13 cellular contexts compared by ENCODE assay signal in genomic region chr14:87522575-87522974, GRCh38.
DNase-seq lines count a peak whose midpoint lies in the region; ATAC-seq, FAIRE-seq and TF ChIP-seq lines count a peak whose summit lies in the region.
"Had no signal": no experiment of that assay in that cellular context is flagged by ENCODE, and none has a peak within 500 bp of the region (broad histone marks: within the 10 kb centered on the region; RNA-seq: fewer than 3 reads in every experiment).

No MANE protein-coding gene starts in this region.

- H3K4me1 Mint-ChIP-seq in MCF 10A (ENCODE audit: insufficient read depth, unreplicated experiment) = peaks cover 5% of the 10 kb centered on the region

- H3K4ac ChIP-seq in H1 (replicated peaks; ENCODE audit: insufficient read length, low read depth, low read length) = no peak overlapping the region

- H3K27me3 ChIP-seq in breast epithelium (no peaks in the 10 kb centered on the region), H1 (replicated peaks in 1 of 4; ENCODE audit: control insufficient read depth in 3 of 4, extremely low read depth in 1 of 4, insufficient read depth in 3 of 4, low read length in 3 of 4) (no peaks in the 10 kb centered on the region)

- POLR2A ChIA-PET in MCF 10A (lab: Yijun Ruan, JAX) (no interaction called here), H1 (lab: Charles Lee; ENCODE audit: partially characterized antibody) (no interaction called here)

- H2BK120ac ChIP-seq in H1 (replicated peaks; ENCODE audit: low read depth, low read length) = no peak overlapping the region

- H3K27ac Mint-ChIP-seq in MCF 10A (ENCODE audit: low read depth, unreplicated experiment) = no peak overlapping the region
- H3K27ac Mint-ChIP-seq: activated T-cell treated with anti-CD3 and anti-CD28 coated beads, Interleukin-2, amount 50 U/mL, for 72 hours; progenitor cell of endocrine pancreas had no signal

- no peaks in the 10 kb centered on the region for H3K27me3 Mint-ChIP-seq in MCF 10A (ENCODE audit: insufficient read depth, unreplicated experiment)
- H3K27me3 Mint-ChIP-seq: progenitor cell of endocrine pancreas had no signal

- no peaks in the 10 kb centered on the region for H4K20me1 ChIP-seq in H1 (replicated peaks in 1 of 2; ENCODE audit: control insufficient read depth in 1 of 2, insufficient read depth in 2 of 2, low read length in 2 of 2)

- intact Hi-C loops in MCF 10A (cut with micrococcal nuclease) (no loop called here), breast epithelium (cut with DNase I; ENCODE audit: low total_unique reads) (no loop called here)

- H3K79me2 ChIP-seq in H1 (ENCODE audit: control insufficient read depth in 1 of 2, insufficient read depth in 2 of 2, low read length in 2 of 2) = no peaks in the 10 kb centered on the region

- no peak overlapping the region for H2BK20ac ChIP-seq in H1 (ENCODE audit: low read length)

- 6% methylated on average over 1 of the region's 1 CpG; no CpG with 5 or more reads in 1 of the 2 experiments for WGBS in H1 (ENCODE audit: extremely low coverage in 1 of 2, insufficient coverage in 1 of 2, insufficient read length in 1 of 2, insufficient replicate concordance in 2 of 2, low coverage in 1 of 2, low lambda C conversion rate in 2 of 2, missing lambda C conversion rate in 1 of 2), 2 experiments

- H3K27ac ChIP-seq in breast epithelium (no peak overlapping the region), H1 (ENCODE audit: low read depth, low read length) (no peak overlapping the region)

- H3K9me3 ChIP-seq in breast epithelium = no peaks in the 10 kb centered on the region
- peaks cover 0 to 7% of the 10 kb centered on the region in 2 experiments; a peak in 1 of 4 replicates for H3K9me3 ChIP-seq in H1 (ENCODE audit: insufficient read depth in 2 of 2, low read depth in 1 of 2, low read length in 1 of 2)

- no peak overlapping the region for H3K56ac ChIP-seq in H1 (replicated peaks; ENCODE audit: insufficient read length, low read depth, low read length)

- DNase-seq in MCF 10A (ENCODE audit: unreplicated experiment) (peak; percentile 51), breast epithelium (ENCODE audit: low spot score in 2 of 2) (no peak), NCI-H510A treated with DMSO at 0.1 percent for 48 hours (lab: John Stamatoyannopoulos, UW) (peak; percentile 46), H1 (ENCODE audit: low read depth in 1 of 2, low spot score in 2 of 2) (peak; percentile 31 to 53), amygdala (lab: John Stamatoyannopoulos, UW) (no peak)
- DNase-seq: activated T-cell treated with anti-CD3 and anti-CD28 coated beads, Interleukin-2, amount 50 U/mL, for 72 hours; NCI-H226; stimulated activated CD4-positive, alpha-beta T cell treated with anti-CD3 and anti-CD28 coated beads, Interleukin-12 subunit alpha, Interleukin-12 subunit beta, amount 100 ng/mL, for 4 hours had no signal

- no peak overlapping the region for H3K23ac ChIP-seq in H1 (ENCODE audit: insufficient read length)

- no peak overlapping the region for H3K14ac ChIP-seq in H1 (ENCODE audit: insufficient read length)

- ATAC-seq in GM21786 (IDR thresholded peaks at IDR 0.05; ENCODE audit: unreplicated experiment) (no peak), GM19463 (IDR thresholded peaks at IDR 0.05; ENCODE audit: unreplicated experiment) (no peak), HG03175 (IDR thresholded peaks at IDR 0.05; ENCODE audit: unreplicated experiment) (no peak)
- ATAC-seq: activated T-cell treated with anti-CD3 and anti-CD28 coated beads, Interleukin-2, amount 50 U/mL, for 72 hours; left lobe of liver had no signal

- peak; percentile 50 to 51 for TF ChIP-seq RAD21 in H1 (IDR thresholded peaks at IDR 0.05 in 1 of 2, conservative IDR thresholded peaks at IDR 0.05 in 1 of 2; ENCODE audit: low read depth in 2 of 2, low read length in 2 of 2)

- TF ChIP-seq CTCF in MCF 10A (IDR thresholded peaks at IDR 0.05; ENCODE audit: unreplicated experiment) = no peak
- no peak for TF ChIP-seq CTCF in breast epithelium (IDR thresholded peaks at IDR 0.05)
- peak in 2 of 3 experiments; percentile 36 to 57; a peak in 3 of 4 replicates for TF ChIP-seq CTCF in H1 (IDR thresholded peaks at IDR 0.05; ENCODE audit: control extremely low read depth in 1 of 3, insufficient read depth in 1 of 3, low read depth in 1 of 3, low read length in 3 of 3)

- H3K9me3 Mint-ChIP-seq in MCF 10A (ENCODE audit: unreplicated experiment) = no peaks in the 10 kb centered on the region

- no peak overlapping the region for H2AFZ ChIP-seq in H1 (ENCODE audit: low read length)

- H3K23me2 ChIP-seq in H1 (ENCODE audit: low read depth, low read length) = no peaks in the 10 kb centered on the region

- no peak overlapping the region for H2BK5ac ChIP-seq in H1 (ENCODE audit: low read depth, low read length)

- H2AK5ac ChIP-seq in H1 (ENCODE audit: low read depth, low read length) = no peak overlapping the region

- H3K9ac ChIP-seq in H1 (replicated peaks in 1 of 4; ENCODE audit: extremely low read depth in 1 of 4, low read depth in 3 of 4, low read length in 3 of 4) = no peak overlapping the region

- no peak overlapping the region for H2BK12ac ChIP-seq in H1 (ENCODE audit: low read depth, low read length)

- H4K91ac ChIP-seq in H1 (replicated peaks; ENCODE audit: insufficient read length, low read length) = no peak overlapping the region

- TF ChIP-seq EP300 in H1 (IDR thresholded peaks at IDR 0.05; ENCODE audit: borderline replicate concordance in 1 of 2, low read depth in 2 of 2, low read length in 2 of 2) = no peak

- TF ChIP-seq POLR2A in breast epithelium (IDR thresholded peaks at IDR 0.05) (no peak), H1 (IDR thresholded peaks at IDR 0.05; ENCODE audit: control extremely low read depth in 1 of 2, low read depth in 2 of 2, low read length in 2 of 2) (no peak)

- H3K36me3 ChIP-seq in breast epithelium (no peaks in the 10 kb centered on the region), H1 (ENCODE audit: control insufficient read depth in 2 of 4, insufficient read depth in 4 of 4, low read length in 3 of 4) (no peaks in the 10 kb centered on the region)

- no peaks in the 10 kb centered on the region for H3K79me1 ChIP-seq in H1 (ENCODE audit: low read depth, low read length)

- no peak overlapping the region for H3K4me3 Mint-ChIP-seq in MCF 10A (ENCODE audit: unreplicated experiment)
- H3K4me3 Mint-ChIP-seq: activated T-cell treated with anti-CD3 and anti-CD28 coated beads, Interleukin-2, amount 50 U/mL, for 72 hours had no signal

- H2BK15ac ChIP-seq in H1 (ENCODE audit: low read length) = no peak overlapping the region

- no peak overlapping the region for H4K5ac ChIP-seq in H1 (ENCODE audit: insufficient read length, low read depth, low read length)

- BruUV-seq in MCF 10A (replicated peaks; lab: Mats Ljungman, UMichigan) = no TSS peak

- CTCF ChIA-PET in MCF 10A (lab: Yijun Ruan, JAX) = interaction anchor here (0.6 to 1.6 kb wide), 6 partner anchors 9 to 391 kb away, joined by 3 to 6 read pairs (median 4); no protein-coding TSS in a partner anchor
- CTCF ChIA-PET in H1 (lab: Charles Lee; ENCODE audit: partially characterized antibody) = interaction anchor here (0.7 to 1.8 kb wide), 13 partner anchors 9 to 1394 kb away, joined by 3 to 9 read pairs (median 4); no protein-coding TSS in a partner anchor

- no peaks in the 10 kb centered on the region for H3K4me1 ChIP-seq in breast epithelium
- peaks cover 0 to 2% (median 0%) of the 10 kb centered on the region in 4 experiments; a peak in 1 of 7 replicates for H3K4me1 ChIP-seq in H1 (replicated peaks in 1 of 4; ENCODE audit: control insufficient read depth in 3 of 4, insufficient read depth in 4 of 4, low read length in 3 of 4)

- H3K18ac ChIP-seq in H1 (ENCODE audit: extremely low read depth, low read length) = no peak overlapping the region

- H4K8ac ChIP-seq in H1 (ENCODE audit: extremely low read depth, insufficient read depth, low read length) = no peak overlapping the region

- no peak overlapping the region for H3K4me3 ChIP-seq in breast epithelium
- no peak overlapping the region for H3K4me3 ChIP-seq in H1 (ENCODE audit: extremely low read depth in 1 of 4, insufficient read depth in 2 of 4, low read depth in 3 of 4, low read length in 4 of 4)

- H3K4me2 ChIP-seq in H1 (ENCODE audit: insufficient read depth in 1 of 2, low read depth in 2 of 2, low read length in 2 of 2) = no peak overlapping the region

- peak; percentile 78 for FAIRE-seq in H1 (lab: Jason Lieb, UNC)

- no peaks in the 10 kb centered on the region for H3K36me3 Mint-ChIP-seq in MCF 10A (ENCODE audit: insufficient read depth, unreplicated experiment)

TF ChIP-seq in H1, 55 proteins besides CTCF, POLR2A, EP300 and RAD21:
- 0 out of 2 replicates have a peak, but pooled peaks have one; percentile 6 for TF ChIP-seq SIX5 (IDR thresholded peaks at IDR 0.05; ENCODE audit: low read depth, low read length)
- TF ChIP-seq ATF3 (IDR thresholded peaks at IDR 0.05; ENCODE audit: insufficient read depth, low read depth, low read length) = 0 out of 2 replicates have a peak, but pooled peaks have one; percentile 37
- TF ChIP-seq MAX (IDR thresholded peaks at IDR 0.05) = 0 out of 2 replicates have a peak, but pooled peaks have one; percentile 21
- TF ChIP-seq JUND (IDR thresholded peaks at IDR 0.05; ENCODE audit: low read length) = no peak
- peak; percentile 89 for TF ChIP-seq USF2 (IDR thresholded peaks at IDR 0.05; ENCODE audit: low read length)
- no peak for TF ChIP-seq SP2 (IDR thresholded peaks at IDR 0.05; ENCODE audit: low read length)

Comparison
In these comparisons a context has a peak if more than half of its experiments do, and no peak if none do; other contexts are left out.
1. DNase-seq: peak in MCF 10A (single experiment), NCI-H510A treated with DMSO at 0.1 percent for 48 hours (single experiment) and H1 (2 of 2); none in breast epithelium (0 of 2) and amygdala (0 of 56).
2. CTCF ChIP-seq: peak in H1 (2 of 3); none in MCF 10A (single experiment) and breast epithelium (0 of 3).